Comparison of ENCODE assay signal across 8 cellular contexts in genomic region chr22:23179381-23180294, GRCh38. TPM values are rescaled to one million over a fixed set of nuclear protein-coding genes. Genes with fewer than 3 reads are reported as not detected.
DNase-seq lines count a peak whose midpoint lies in the region; ATAC-seq and TF ChIP-seq lines count a peak whose summit lies in the region.

No MANE protein-coding gene starts in this region.

- in situ Hi-C loops in G401 (cut with HindIII; ENCODE audit: low sequenced_read_pairs): no loop called here
- in situ Hi-C loops in Panc1 (cut with HindIII; ENCODE audit: low pct_unique_long_range_greater_than_20kb, low sequenced_read_pairs): no loop called here

- H3K36me3 ChIP-seq in Panc1 (ENCODE audit: control insufficient read depth, insufficient read depth, low read length) (no peaks in the 10 kb centered on the region; the same call in 1 of the 2 replicates), mucosa of rectum (ENCODE audit: control insufficient read depth in 2 of 2, insufficient read depth in 2 of 2, low read length in 2 of 2) (no peaks in the 10 kb centered on the region), aorta (ENCODE audit: control insufficient read depth in 1 of 2, insufficient read depth in 2 of 2, low read length in 1 of 2) (no peaks in the 10 kb centered on the region)

- POLR2A ChIA-PET in Panc1 (lab: Charles Lee): no interaction called here

- peak overlapping the region; percentile 61 to 74 for H3K9ac ChIP-seq in mucosa of rectum (ENCODE audit: low read depth in 1 of 2, low read length in 2 of 2)

- no TSS peak for BruUV-seq in Panc1 (replicated peaks; lab: Mats Ljungman, UMichigan)

- H3K4me3 ChIP-seq in Panc1 (ENCODE audit: low read depth in 2 of 2, low read length in 2 of 2) (peak overlapping the region; percentile 52 to 66), coronary artery (peak overlapping the region; percentile 86), mucosa of rectum (ENCODE audit: low read length in 2 of 2) (peak overlapping the region; percentile 58 to 74), aorta (ENCODE audit: low read length in 2 of 2) (peak overlapping the region; percentile 8 to 68)

- H3K27ac ChIP-seq in Panc1 (ENCODE audit: low read length) (peak overlapping the region; percentile 74), coronary artery (peak overlapping the region; percentile 91 to 93), mucosa of rectum (ENCODE audit: low read depth in 2 of 2, low read length in 2 of 2) (peak overlapping the region; percentile 18 to 58), aorta (ENCODE audit: low read depth in 1 of 2, low read length in 2 of 2) (peak overlapping the region in 1 of 2 donors; percentile 42)

- H3K9me3 ChIP-seq in Panc1 (ENCODE audit: control insufficient read depth, insufficient read depth, low read depth, low read length) (no peaks in the 10 kb centered on the region), mucosa of rectum (ENCODE audit: control insufficient read depth in 2 of 2, low read length in 2 of 2) (peaks cover 0 to 3% of the 10 kb centered on the region in 2 donors), aorta (ENCODE audit: control insufficient read depth, low read length) (no peaks in the 10 kb centered on the region)

- 17% methylated on average over 25 of the region's 25 CpGs for WGBS in aorta, 2 donors

- intact Hi-C loops in Panc1 (cut with micrococcal nuclease; ENCODE audit: unreplicated experiment) (loop anchor here (2.0 to 10.0 kb wide), 2 partner anchors 65 to 105 kb away; no protein-coding TSS in a partner anchor), aorta (cut with DNase I) (loop anchor here (2.0 to 10.0 kb wide), 3 partner anchors 38 to 355 kb away; no protein-coding TSS in a partner anchor)

- DNase-seq in G401 (ENCODE audit: low spot score) (peak; percentile 53), Panc1 (ENCODE audit: low read depth, low spot score) (no peak), coronary artery (ENCODE audit: low spot score) (peak; percentile 84), aorta (peak; percentile 63 to 85), ureter (ENCODE audit: low spot score) (no peak)

- TF ChIP-seq CTCF in Panc1 (IDR thresholded peaks at IDR 0.05) (no peak), coronary artery (IDR thresholded peaks at IDR 0.05) (no peak)

- peaks cover 17% of the 10 kb centered on the region for H3K4me1 ChIP-seq in Panc1 (ENCODE audit: control insufficient read depth, insufficient read depth, low read length)
- peaks cover 34 to 38% of the 10 kb centered on the region in 2 donors for H3K4me1 ChIP-seq in mucosa of rectum (ENCODE audit: control insufficient read depth in 2 of 2, insufficient read depth in 2 of 2, low read length in 2 of 2)
- H3K4me1 ChIP-seq in aorta (ENCODE audit: control insufficient read depth in 1 of 2, insufficient read depth in 2 of 2, low read length in 2 of 2): no peaks in the 10 kb centered on the region

- ATAC-seq in Panc1: peak; percentile 35
- peak; percentile 41 for ATAC-seq in aorta (ENCODE audit: low FRiP score)
- ATAC-seq in GM21737 (IDR thresholded peaks at IDR 0.05; ENCODE audit: unreplicated experiment): no peak
- no peak for ATAC-seq in HG03039 (IDR thresholded peaks at IDR 0.05; ENCODE audit: unreplicated experiment)

- no peaks in the 10 kb centered on the region for H3K27me3 ChIP-seq in Panc1 (ENCODE audit: control insufficient read depth, insufficient read depth, low read length)
- H3K27me3 ChIP-seq in mucosa of rectum (ENCODE audit: control insufficient read depth in 2 of 2, insufficient read depth in 2 of 2, low read length in 2 of 2): no peaks in the 10 kb centered on the region
- H3K27me3 ChIP-seq in aorta (ENCODE audit: control insufficient read depth in 1 of 2, insufficient read depth in 2 of 2, low read length in 1 of 2): no peaks in the 10 kb centered on the region

- CTCF ChIA-PET in Panc1 (lab: Charles Lee): interaction anchor here (1.0 to 1.6 kb wide), 2 partner anchors 102 kb away, joined by 5 to 27 read pairs; no protein-coding TSS in a partner anchor

RNA-seq across cellular contexts. Expression of gene BCR, which starts 0.7 kb away (rescaled TPM):
- total RNA-seq in G401 (2014; rRNA removed; shearing (Covaris generic)): 32.4 and 55.9 TPM in 2 replicates
- total RNA-seq in Panc1 (2021; ENCODE audit: unreplicated experiment) (32.1 TPM), aorta (100 to 1,000 TPM; 113 to 120 TPM), ureter (88.0 TPM)
- polyA plus RNA-seq in Panc1 (2012; ENCODE audit: insufficient read length): 52.2 TPM
- 10 to 100 TPM in 1 of 2 donors, 1 to 10 TPM in 1; 5.3 to 30.1 TPM for polyA plus RNA-seq in aorta

RNA-seq across cellular contexts. Expression of gene RAB36, which starts 34.4 kb away (rescaled TPM):
- total RNA-seq in G401 (2014; rRNA removed; shearing (Covaris generic)): 1.5 and 3.3 TPM in 2 replicates
- 4.1 TPM for total RNA-seq in Panc1 (2021; ENCODE audit: unreplicated experiment)
- polyA plus RNA-seq in Panc1 (2012; ENCODE audit: insufficient read length): 3.5 TPM
- total RNA-seq in aorta: 1 to 10 TPM; 1.8 to 3.2 TPM
- polyA plus RNA-seq in aorta: 1 to 10 TPM; 1.0 to 2.1 TPM
- 21.5 TPM for total RNA-seq in ureter

RNA-seq across cellular contexts. Expression of gene RSPH14, which starts 37.8 kb away (rescaled TPM):
- 1.7 TPM in 1 of 2 replicates, not detected in the other for total RNA-seq in G401 (2014; rRNA removed; shearing (Covaris generic))
- 0.57 TPM for total RNA-seq in Panc1 (2021; ENCODE audit: unreplicated experiment)
- 0.47 TPM for polyA plus RNA-seq in Panc1 (2012; ENCODE audit: insufficient read length)
- total RNA-seq in aorta: 1 to 10 TPM in 1 of 2 donors, under 1 TPM in 1; 0.78 to 1.2 TPM
- polyA plus RNA-seq in aorta: not detected
- total RNA-seq in ureter: 0.89 TPM

Comparison
In these comparisons a context has a peak if more than half of its experiments do, and no peak if none do; other contexts are left out.
1. DNase-seq: peak in G401 (single experiment), coronary artery (single experiment) and aorta (2 of 2); none in Panc1 (single experiment) and ureter (single experiment).
2. ATAC-seq: peak in Panc1 (single experiment) and aorta (single experiment); none in GM21737 (single experiment) and HG03039 (single experiment).
3. Peak in every context shown above with its lines, with median percentiles within 50 percentile points of each other: H3K4me3 ChIP-seq.